17 cellular contexts compared by ENCODE assay signal in genomic region chr2:96503637-96504243, GRCh38. TPM values are rescaled to one million over a fixed set of nuclear protein-coding genes. Genes with fewer than 3 reads are reported as not detected.
"Had no signal": no experiment of that assay in that cellular context is flagged by ENCODE, and none has a peak within 500 bp of the region (broad histone marks: within the 10 kb centered on the region; RNA-seq: fewer than 3 reads in every experiment).

No MANE protein-coding gene starts in this region.

- H3K4me2 ChIP-seq: neural progenitor cell had no signal

- H3K9me3 ChIP-seq: heart right ventricle, tibial artery had no signal

- H3K9ac ChIP-seq: neural progenitor cell had no signal

- H3K36me3 ChIP-seq: heart right ventricle, neural progenitor cell, tibial artery had no signal

- ATAC-seq: activated naive CD8-positive, alpha-beta T cell treated with anti-CD3 and anti-CD28 coated beads, Interleukin-2, amount 50 U/mL, for 24 hours; activated T-cell treated with anti-CD3 and anti-CD28 coated beads, Interleukin-2, amount 50 U/mL, for 4 hours; left lobe of liver; SK-N-SH treated with all-trans-retinoic acid at 6 μM for 48 hours had no signal

- H3K4me3 ChIP-seq: coronary artery, heart right ventricle, neural progenitor cell, skin epidermis, tibial artery had no signal

- H3K27ac ChIP-seq: coronary artery, heart right ventricle, neural progenitor cell, skin epidermis, tibial artery had no signal

- H2AFZ ChIP-seq: neural progenitor cell had no signal

- DNase-seq: activated naive CD8-positive, alpha-beta T cell treated with anti-CD3 and anti-CD28 coated beads, Interleukin-2, amount 50 U/mL, for 24 hours; activated T-cell treated with anti-CD3 and anti-CD28 coated beads, Interleukin-2, amount 50 U/mL, for 4 hours; caudate nucleus; effector memory CD4-positive, alpha-beta T cell; heart right ventricle; mesenchymal stem cell; retina; T-helper 2 cell had no signal

RNA-seq across cellular contexts. Expression of gene NEURL3, which starts 1.4 kb away (rescaled TPM):
- total RNA-seq: fibroblast of lung, frontal cortex, myocyte had no signal
- polyA plus RNA-seq: fibroblast of lung had no signal
